ENCODE assay signal across 9 cellular contexts in the genomic region with DNA sequence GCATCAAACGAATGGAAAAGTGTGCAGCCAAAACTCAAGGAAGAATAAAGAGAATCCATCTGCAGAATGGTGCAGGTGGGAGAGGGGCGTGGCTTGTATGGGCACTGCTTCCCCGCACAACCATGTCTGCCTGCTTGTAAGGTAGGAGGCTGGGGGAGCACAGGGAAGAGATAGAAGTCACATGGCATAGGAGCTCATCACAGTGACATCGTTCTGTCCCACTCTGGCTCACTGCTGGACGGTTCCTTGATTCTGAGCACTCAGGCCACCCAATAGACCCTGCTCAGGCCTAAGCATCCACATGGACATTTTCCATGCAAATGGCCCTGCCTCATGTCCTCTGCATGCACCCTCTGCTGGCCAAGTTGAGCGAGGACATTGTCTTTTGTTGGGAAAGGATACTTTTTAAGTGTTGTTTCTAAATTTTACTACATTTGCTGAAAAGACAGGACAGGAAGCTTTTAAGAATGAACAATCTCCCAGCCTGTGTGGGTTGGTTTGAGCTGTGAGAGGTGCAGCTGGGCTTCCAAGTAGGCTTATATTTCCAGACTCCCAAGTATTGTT. TPM values are rescaled to one million over a fixed set of nuclear protein-coding genes. Genes with fewer than 3 reads are reported as not detected.
DNase-seq lines count a peak whose midpoint lies in the region; ATAC-seq and TF ChIP-seq lines count a peak whose summit lies in the region.
"Had no signal": no experiment of that assay in that cellular context is flagged by ENCODE, and none has a peak within 500 bp of the region (broad histone marks: within the 10 kb centered on the region; RNA-seq: fewer than 3 reads in every experiment).

No MANE protein-coding gene starts in this region.

- H3K36me3 ChIP-seq in H7 (replicated peaks; ENCODE audit: control insufficient read depth, insufficient read depth, low read length) (no peaks in the 10 kb centered on the region), Peyer's patch (no peaks in the 10 kb centered on the region)

- H3K27ac ChIP-seq in Peyer's patch, result no peak overlapping the region

- TF ChIP-seq POLR2A in Peyer's patch (IDR thresholded peaks at IDR 0.05), result no peak

- H3K4me3 ChIP-seq in H7 (ENCODE audit: insufficient read depth, low read depth, low read length) (no peak overlapping the region), Peyer's patch (no peak overlapping the region)

- H3K27me3 ChIP-seq in H7 (ENCODE audit: control insufficient read depth, insufficient read depth, low read length) (peaks cover 12% of the 10 kb centered on the region), Peyer's patch (no peaks in the 10 kb centered on the region)

- TF ChIP-seq CTCF in AG09319 (IDR thresholded peaks at IDR 0.05; ENCODE audit: low read depth, low read length), result peak; percentile 55
- TF ChIP-seq CTCF in Peyer's patch (IDR thresholded peaks at IDR 0.05), result peak in 3 of 6 experiments; percentile 30 to 42 (median 36)

- H3K9me3 ChIP-seq in Peyer's patch, result no peaks in the 10 kb centered on the region

- H3K4me1 ChIP-seq in Peyer's patch, result peaks cover 0 to 7% (median 0%) of the 10 kb centered on the region in 4 donors

- DNase-seq in AG09319 (ENCODE audit: extremely low read depth, low read depth) (peak; percentile 8), H7 (peak; percentile 44), islet precursor cell (peak; percentile 62), Peyer's patch (no peak)
- no peak for DNase-seq in activated CD4-positive, CD25-positive, alpha-beta regulatory T cell (lab: John Stamatoyannopoulos, UW)
- DNase-seq in effector CD8-positive, alpha-beta T cell (lab: John Stamatoyannopoulos, UW), result no peak
- DNase-seq: activated B cell treated with CpG ODN at 0.5 μM for 24 hours had no signal

- ATAC-seq in SK-N-SH treated with all-trans-retinoic acid at 6 μM for 48 hours (peak; percentile 12; the same call in 1 of the 3 replicates), HG02798 (IDR thresholded peaks at IDR 0.05; ENCODE audit: poor library complexity, unreplicated experiment) (no peak)

TF ChIP-seq in SK-N-SH treated with all-trans-retinoic acid at 6 μM for 48 hours, 23 proteins besides CTCF, POLR2A, EP300 and RAD21:
- no peak for TF ChIP-seq ZFP3 (CRISPR knock-in tag; IDR thresholded peaks at IDR 0.05)
- no peak for TF ChIP-seq ARNTL (CRISPR knock-in tag; IDR thresholded peaks at IDR 0.05; ENCODE audit: borderline replicate concordance, low read depth)
- no peak for TF ChIP-seq CSDC2 (CRISPR knock-in tag; IDR thresholded peaks at IDR 0.05)
- TF ChIP-seq, protein P1, sequence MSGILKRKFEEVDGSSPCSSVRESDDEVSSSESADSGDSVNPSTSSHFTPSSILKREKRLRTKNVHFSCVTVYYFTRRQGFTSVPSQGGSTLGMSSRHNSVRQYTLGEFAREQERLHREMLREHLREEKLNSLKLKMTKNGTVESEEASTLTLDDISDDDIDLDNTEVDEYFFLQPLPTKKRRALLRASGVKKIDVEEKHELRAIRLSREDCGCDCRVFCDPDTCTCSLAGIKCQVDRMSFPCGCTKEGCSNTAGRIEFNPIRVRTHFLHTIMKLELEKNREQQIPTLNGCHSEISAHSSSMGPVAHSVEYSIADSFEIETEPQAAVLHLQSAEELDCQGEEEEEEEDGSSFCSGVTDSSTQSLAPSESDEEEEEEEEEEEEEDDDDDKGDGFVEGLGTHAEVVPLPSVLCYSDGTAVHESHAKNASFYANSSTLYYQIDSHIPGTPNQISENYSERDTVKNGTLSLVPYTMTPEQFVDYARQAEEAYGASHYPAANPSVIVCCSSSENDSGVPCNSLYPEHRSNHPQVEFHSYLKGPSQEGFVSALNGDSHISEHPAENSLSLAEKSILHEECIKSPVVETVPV (CRISPR knock-in tag; IDR thresholded peaks at IDR 0.05), result no peak
- TF ChIP-seq, protein P2, sequence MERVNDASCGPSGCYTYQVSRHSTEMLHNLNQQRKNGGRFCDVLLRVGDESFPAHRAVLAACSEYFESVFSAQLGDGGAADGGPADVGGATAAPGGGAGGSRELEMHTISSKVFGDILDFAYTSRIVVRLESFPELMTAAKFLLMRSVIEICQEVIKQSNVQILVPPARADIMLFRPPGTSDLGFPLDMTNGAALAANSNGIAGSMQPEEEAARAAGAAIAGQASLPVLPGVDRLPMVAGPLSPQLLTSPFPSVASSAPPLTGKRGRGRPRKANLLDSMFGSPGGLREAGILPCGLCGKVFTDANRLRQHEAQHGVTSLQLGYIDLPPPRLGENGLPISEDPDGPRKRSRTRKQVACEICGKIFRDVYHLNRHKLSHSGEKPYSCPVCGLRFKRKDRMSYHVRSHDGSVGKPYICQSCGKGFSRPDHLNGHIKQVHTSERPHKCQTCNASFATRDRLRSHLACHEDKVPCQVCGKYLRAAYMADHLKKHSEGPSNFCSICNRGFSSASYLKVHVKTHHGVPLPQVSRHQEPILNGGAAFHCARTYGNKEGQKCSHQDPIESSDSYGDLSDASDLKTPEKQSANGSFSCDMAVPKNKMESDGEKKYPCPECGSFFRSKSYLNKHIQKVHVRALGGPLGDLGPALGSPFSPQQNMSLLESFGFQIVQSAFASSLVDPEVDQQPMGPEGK (CRISPR knock-in tag; IDR thresholded peaks at IDR 0.05; ENCODE audit: borderline replicate concordance), result no peak
- TF ChIP-seq RARB (CRISPR knock-in tag; IDR thresholded peaks at IDR 0.05), result no peak
- TF ChIP-seq CREB5 (CRISPR knock-in tag; IDR thresholded peaks at IDR 0.05; ENCODE audit: low read depth), result no peak
- no peak for TF ChIP-seq POU6F1 (CRISPR knock-in tag; IDR thresholded peaks at IDR 0.05; ENCODE audit: borderline replicate concordance, low read depth)
- no peak for TF ChIP-seq TOX (CRISPR knock-in tag; IDR thresholded peaks at IDR 0.05; ENCODE audit: borderline replicate concordance)
- TF ChIP-seq SNAI2 (CRISPR knock-in tag; IDR thresholded peaks at IDR 0.05), result no peak
- TF ChIP-seq ZC3H10 (CRISPR knock-in tag; IDR thresholded peaks at IDR 0.05), result no peak

RNA-seq across cellular contexts. Expression of gene MYLK, which starts 3.1 kb away (rescaled TPM):
- total RNA-seq in H7 (2014; rRNA removed; shearing (Covaris generic)), result 3.1 and 4.6 TPM in 2 replicates
- total RNA-seq in Peyer's patch, result 100 to 1,000 TPM in 2 of 4 donors, 10 to 100 TPM in 2; 81.3 to 117 (median 94.1) TPM
- total RNA-seq: activated B cell treated with CpG ODN at 0.5 μM for 24 hours had no signal

Comparison
In these comparisons a context has a peak if more than half of its experiments do, and no peak if none do; other contexts are left out.
1. DNase-seq: peak in AG09319 (single experiment), H7 (single experiment) and islet precursor cell (single experiment); none in Peyer's patch (0 of 3), activated CD4-positive, CD25-positive, alpha-beta regulatory T cell (0 of 4) and effector CD8-positive, alpha-beta T cell (single experiment).
2. RNA of gene MYLK, which starts 3.1 kb away (total RNA-seq): 81.3 to 117 TPM in Peyer's patch; 3.1 to 4.6 TPM in H7; every median in the first group is over 10 times any median in the second.